Comparison of ENCODE assay signal across 8 cellular contexts in genomic region chr3:46866720-46867549, GRCh38. TPM values are rescaled to one million over a fixed set of nuclear protein-coding genes. Genes with fewer than 3 reads are reported as not detected.
DNase-seq lines count a peak whose midpoint lies in the region; ATAC-seq, FAIRE-seq and TF ChIP-seq lines count a peak whose summit lies in the region.

No MANE protein-coding gene starts in this region.

- H3K4me1 ChIP-seq in transverse colon, result peaks cover 13 to 20% (median 15%) of the 10 kb centered on the region in 4 donors

- TF ChIP-seq CTCF in transverse colon (IDR thresholded peaks at IDR 0.05), result peak; percentile 88 to 95 (median 93)

- no peaks in the 10 kb centered on the region for H3K27me3 ChIP-seq in transverse colon

- ATAC-seq in GM21723 (IDR thresholded peaks at IDR 0.05; ENCODE audit: unreplicated experiment), result no peak

- no peaks in the 10 kb centered on the region for H3K36me3 ChIP-seq in transverse colon

- 21% methylated on average over 15 of the region's 15 CpGs; no CpG with 5 or more reads in 1 of the 2 donors for WGBS in transverse colon (ENCODE audit: low coverage in 1 of 2), 2 donors

- H3K27ac ChIP-seq in transverse colon, result peak overlapping the region; percentile 36 to 60 (median 39)

- no peak overlapping the region for H3K4me3 ChIP-seq in transverse colon

- no peaks in the 10 kb centered on the region for H3K9me3 ChIP-seq in transverse colon

- DNase-seq in A172 (ENCODE audit: low spot score) (peak; percentile 39), GM12892 (ENCODE audit: insufficient read length) (peak; percentile 74), RPMI8226 (peak; percentile 76), activated gamma-delta T cell (lab: John Stamatoyannopoulos, UW) (peak; percentile 29), germinal center (ENCODE audit: low spot score) (peak; percentile 77), pons (ENCODE audit: low spot score) (peak; percentile 40), transverse colon (peak; percentile 84)

- FAIRE-seq in GM12892 (lab: Jason Lieb, UNC), result peak; percentile 75

- in situ Hi-C loops in transverse colon (cut with MboI; ENCODE audit: low pct_ligation_motif_present in 1 of 4, low pct_unique_long_range_greater_than_20kb in 1 of 4, low sequenced_read_pairs in 3 of 4), result loop anchor here in 3 of 4 donors (25.0 kb wide), 3 partner anchors 155 to 495 kb away; partner anchors contain the start of genes PRSS50 (in 1 of the 3) and TMIE (in 1 of the 3)

- no peak for TF ChIP-seq POLR2A in GM12892 (IDR thresholded peaks at IDR 0.05; ENCODE audit: low read depth, low read length)
- TF ChIP-seq POLR2A in transverse colon (IDR thresholded peaks at IDR 0.05), result no peak

- TF ChIP-seq EP300 in transverse colon (IDR thresholded peaks at IDR 0.05; ENCODE audit: low read depth), result no peak

- intact Hi-C loops in transverse colon (cut with DNase I; ENCODE audit: low total_unique reads), result loop anchor here (2.0 to 10.0 kb wide), 3 partner anchors 28 to 162 kb away; partner anchors contain the start of gene TMIE

RNA-seq across cellular contexts. Expression of gene MYL3, which starts 3.7 kb away (rescaled TPM):
- total RNA-seq in A172 (2014; rRNA removed; shearing (Covaris generic)), result 0.57 and 1.3 TPM in 2 replicates
- 0.47 TPM for polyA plus RNA-seq in GM12892 (2012; ENCODE audit: missing spikeins)
- 10 to 100 TPM in 1 of 4 donors, 1 to 10 TPM in 1, under 1 TPM in 1, not detected in 1; 0.82 to 16.1 (median 1.4) TPM for total RNA-seq in transverse colon

RNA-seq across cellular contexts. Expression of gene PTH1R, which starts 10.6 kb away (rescaled TPM):
- 2.8 and 4.9 TPM in 2 replicates for total RNA-seq in A172 (2014; rRNA removed; shearing (Covaris generic))
- not detected for polyA plus RNA-seq in GM12892 (2012; ENCODE audit: missing spikeins)
- total RNA-seq in transverse colon, result 1 to 10 TPM in 2 of 4 donors, under 1 TPM in 1, not detected in 1; 0.60 to 2.5 (median 1.4) TPM

Comparison
In these comparisons a context has a peak if more than half of its experiments do, and no peak if none do; other contexts are left out.
1. DNase-seq: peak in every context shown above with its lines; median percentile 84 in transverse colon; 77 in germinal center; 76 in RPMI8226; 74 in GM12892; 40 in pons; 39 in A172; 29 in activated gamma-delta T cell.